22 cellular contexts compared by ENCODE assay signal in genomic region chr11:107707128-107707760, GRCh38. TPM values are rescaled to one million over a fixed set of nuclear protein-coding genes. Genes with fewer than 3 reads are reported as not detected.
DNase-seq lines count a peak whose midpoint lies in the region; ATAC-seq, FAIRE-seq and TF ChIP-seq lines count a peak whose summit lies in the region.
"Had no signal": no experiment of that assay in that cellular context is flagged by ENCODE, and none has a peak within 500 bp of the region (broad histone marks: within the 10 kb centered on the region; RNA-seq: fewer than 3 reads in every experiment).

No MANE protein-coding gene starts in this region.

- peaks cover 3% of the 10 kb centered on the region for H3K27me3 Mint-ChIP-seq in GM23338 (ENCODE audit: insufficient read depth, low read depth, poor library complexity)

- no peak for DNase-seq in GM23338 (ENCODE audit: low spot score)
- peak; percentile 88 for DNase-seq in RCC 7860 (ENCODE audit: low spot score)
- peak; percentile 72 for DNase-seq in kidney glomerular epithelial cell (lab: John Stamatoyannopoulos, UW)
- peak; percentile 96 for DNase-seq in renal cortical epithelial cell (ENCODE audit: low read depth)
- DNase-seq in stimulated activated naive CD8-positive, alpha-beta T cell treated with anti-CD3 and anti-CD28 coated beads, Interleukin-15, Interleukin-2, amounts not matched to agents 100 U/mL and 50 U/mL, for 24 hours = no peak
- DNase-seq in coronary artery (ENCODE audit: low spot score) = no peak
- DNase-seq: CD4-positive, alpha-beta memory T cell; DMS153; GDM1; Karpas-422; NCI-H1417 treated with DMSO at 0.1 percent for 48 hours; NCI-H187 treated with DMSO at 0.1 percent for 48 hours; NCI-H2227 treated with DMSO at 0.1 percent for 48 hours; NCI-H524; RPMI8226; SIG-M5 had no signal

- no peaks in the 10 kb centered on the region for H3K9me3 Mint-ChIP-seq in GM23338
- H3K9me3 Mint-ChIP-seq: CD4-positive, alpha-beta memory T cell; IgD-negative memory B cell had no signal

- no peaks in the 10 kb centered on the region for H3F3A ChIP-seq in GM23338 (replicated peaks; ENCODE audit: low read depth)

- no peak overlapping the region for H3K27ac Mint-ChIP-seq in GM23338
- H3K27ac Mint-ChIP-seq: CD4-positive, alpha-beta memory T cell; IgD-negative memory B cell had no signal

- ATAC-seq in GM23338 (no peak), GM18873 (IDR thresholded peaks at IDR 0.05; ENCODE audit: low FRiP score, unreplicated experiment) (no peak)
- ATAC-seq in stimulated activated naive CD8-positive, alpha-beta T cell treated with anti-CD3 and anti-CD28 coated beads, Interleukin-15, Interleukin-2, amounts not matched to agents 100 U/mL and 50 U/mL, for 24 hours = no peak

- no peaks in the 10 kb centered on the region for H3K36me3 ChIP-seq in GM23338 (ENCODE audit: insufficient read depth)
- H3K36me3 ChIP-seq: BLaER1 had no signal

- TF ChIP-seq CTCF in GM23338 (conservative IDR thresholded peaks at IDR 0.05; ENCODE audit: low read depth in 2 of 2) (no peak), coronary artery (IDR thresholded peaks at IDR 0.05) (no peak)

- H3K4me1 ChIP-seq in GM23338 (ENCODE audit: insufficient read depth) = peaks cover 19% of the 10 kb centered on the region
- H3K4me1 ChIP-seq: BLaER1 had no signal

- peaks cover 15% of the 10 kb centered on the region for H3K27me3 ChIP-seq in GM23338 (ENCODE audit: insufficient read depth)
- H3K27me3 ChIP-seq: BLaER1 had no signal

- no peaks in the 10 kb centered on the region for H3K9me2 ChIP-seq in GM23338 (ENCODE audit: insufficient read depth)

- H3K79me2 ChIP-seq in GM23338 (replicated peaks; ENCODE audit: insufficient read depth) = no peaks in the 10 kb centered on the region

- H3K27ac ChIP-seq in GM23338 (ENCODE audit: low read depth) = no peak overlapping the region
- no peak overlapping the region for H3K27ac ChIP-seq in coronary artery
- H3K27ac ChIP-seq: BLaER1 had no signal

- peak; percentile 98 for FAIRE-seq in RCC 7860 (lab: Jason Lieb, UNC)
- FAIRE-seq: A204.1, GM19239 had no signal

- H3K4me3 ChIP-seq in GM23338 (no peak overlapping the region), coronary artery (no peak overlapping the region)
- H3K4me3 ChIP-seq: BLaER1 had no signal

- H4K20me1 ChIP-seq in GM23338 (replicated peaks; ENCODE audit: insufficient read depth) = no peaks in the 10 kb centered on the region
- H4K20me1 ChIP-seq: BLaER1 had no signal

- H3K36me3 Mint-ChIP-seq in GM23338 (ENCODE audit: low read depth) = no peaks in the 10 kb centered on the region
- H3K36me3 Mint-ChIP-seq: CD4-positive, alpha-beta memory T cell; IgD-negative memory B cell had no signal

- H3K4me3 Mint-ChIP-seq in GM23338 = no peak overlapping the region
- H3K4me3 Mint-ChIP-seq: CD4-positive, alpha-beta memory T cell; IgD-negative memory B cell had no signal

- H3K4me1 Mint-ChIP-seq in GM23338 = peaks cover 13% of the 10 kb centered on the region
- H3K4me1 Mint-ChIP-seq: CD4-positive, alpha-beta memory T cell; IgD-negative memory B cell had no signal

- no peak overlapping the region for H2AFZ ChIP-seq in GM23338

- peak overlapping the region; percentile 31; the same call in 1 of the 2 replicates for H3K4me2 ChIP-seq in GM23338
- H3K4me2 ChIP-seq: BLaER1 had no signal

TF ChIP-seq in GM23338, 12 proteins besides CTCF, POLR2A, EP300 and RAD21 (continues in another document):
- TF ChIP-seq EZH2 (IDR thresholded peaks at IDR 0.05; ENCODE audit: low read depth, unreplicated experiment) (no peak), ZNF114 (CRISPR knock-in tag; IDR thresholded peaks at IDR 0.05) (no peak), EZH2phosphoT487 (IDR thresholded peaks at IDR 0.05; ENCODE audit: unreplicated experiment) (no peak), JUNB (IDR thresholded peaks at IDR 0.05; ENCODE audit: unreplicated experiment) (no peak), NANOG (IDR thresholded peaks at IDR 0.05; ENCODE audit: borderline replicate concordance) (no peak), ZNF331 (CRISPR knock-in tag; IDR thresholded peaks at IDR 0.05; ENCODE audit: low read depth) (no peak), ETS1 (IDR thresholded peaks at IDR 0.05) (no peak), CREB1 (CRISPR knock-in tag; IDR thresholded peaks at IDR 0.05; ENCODE audit: low read depth) (no peak)
- TF ChIP-seq, protein P1, sequence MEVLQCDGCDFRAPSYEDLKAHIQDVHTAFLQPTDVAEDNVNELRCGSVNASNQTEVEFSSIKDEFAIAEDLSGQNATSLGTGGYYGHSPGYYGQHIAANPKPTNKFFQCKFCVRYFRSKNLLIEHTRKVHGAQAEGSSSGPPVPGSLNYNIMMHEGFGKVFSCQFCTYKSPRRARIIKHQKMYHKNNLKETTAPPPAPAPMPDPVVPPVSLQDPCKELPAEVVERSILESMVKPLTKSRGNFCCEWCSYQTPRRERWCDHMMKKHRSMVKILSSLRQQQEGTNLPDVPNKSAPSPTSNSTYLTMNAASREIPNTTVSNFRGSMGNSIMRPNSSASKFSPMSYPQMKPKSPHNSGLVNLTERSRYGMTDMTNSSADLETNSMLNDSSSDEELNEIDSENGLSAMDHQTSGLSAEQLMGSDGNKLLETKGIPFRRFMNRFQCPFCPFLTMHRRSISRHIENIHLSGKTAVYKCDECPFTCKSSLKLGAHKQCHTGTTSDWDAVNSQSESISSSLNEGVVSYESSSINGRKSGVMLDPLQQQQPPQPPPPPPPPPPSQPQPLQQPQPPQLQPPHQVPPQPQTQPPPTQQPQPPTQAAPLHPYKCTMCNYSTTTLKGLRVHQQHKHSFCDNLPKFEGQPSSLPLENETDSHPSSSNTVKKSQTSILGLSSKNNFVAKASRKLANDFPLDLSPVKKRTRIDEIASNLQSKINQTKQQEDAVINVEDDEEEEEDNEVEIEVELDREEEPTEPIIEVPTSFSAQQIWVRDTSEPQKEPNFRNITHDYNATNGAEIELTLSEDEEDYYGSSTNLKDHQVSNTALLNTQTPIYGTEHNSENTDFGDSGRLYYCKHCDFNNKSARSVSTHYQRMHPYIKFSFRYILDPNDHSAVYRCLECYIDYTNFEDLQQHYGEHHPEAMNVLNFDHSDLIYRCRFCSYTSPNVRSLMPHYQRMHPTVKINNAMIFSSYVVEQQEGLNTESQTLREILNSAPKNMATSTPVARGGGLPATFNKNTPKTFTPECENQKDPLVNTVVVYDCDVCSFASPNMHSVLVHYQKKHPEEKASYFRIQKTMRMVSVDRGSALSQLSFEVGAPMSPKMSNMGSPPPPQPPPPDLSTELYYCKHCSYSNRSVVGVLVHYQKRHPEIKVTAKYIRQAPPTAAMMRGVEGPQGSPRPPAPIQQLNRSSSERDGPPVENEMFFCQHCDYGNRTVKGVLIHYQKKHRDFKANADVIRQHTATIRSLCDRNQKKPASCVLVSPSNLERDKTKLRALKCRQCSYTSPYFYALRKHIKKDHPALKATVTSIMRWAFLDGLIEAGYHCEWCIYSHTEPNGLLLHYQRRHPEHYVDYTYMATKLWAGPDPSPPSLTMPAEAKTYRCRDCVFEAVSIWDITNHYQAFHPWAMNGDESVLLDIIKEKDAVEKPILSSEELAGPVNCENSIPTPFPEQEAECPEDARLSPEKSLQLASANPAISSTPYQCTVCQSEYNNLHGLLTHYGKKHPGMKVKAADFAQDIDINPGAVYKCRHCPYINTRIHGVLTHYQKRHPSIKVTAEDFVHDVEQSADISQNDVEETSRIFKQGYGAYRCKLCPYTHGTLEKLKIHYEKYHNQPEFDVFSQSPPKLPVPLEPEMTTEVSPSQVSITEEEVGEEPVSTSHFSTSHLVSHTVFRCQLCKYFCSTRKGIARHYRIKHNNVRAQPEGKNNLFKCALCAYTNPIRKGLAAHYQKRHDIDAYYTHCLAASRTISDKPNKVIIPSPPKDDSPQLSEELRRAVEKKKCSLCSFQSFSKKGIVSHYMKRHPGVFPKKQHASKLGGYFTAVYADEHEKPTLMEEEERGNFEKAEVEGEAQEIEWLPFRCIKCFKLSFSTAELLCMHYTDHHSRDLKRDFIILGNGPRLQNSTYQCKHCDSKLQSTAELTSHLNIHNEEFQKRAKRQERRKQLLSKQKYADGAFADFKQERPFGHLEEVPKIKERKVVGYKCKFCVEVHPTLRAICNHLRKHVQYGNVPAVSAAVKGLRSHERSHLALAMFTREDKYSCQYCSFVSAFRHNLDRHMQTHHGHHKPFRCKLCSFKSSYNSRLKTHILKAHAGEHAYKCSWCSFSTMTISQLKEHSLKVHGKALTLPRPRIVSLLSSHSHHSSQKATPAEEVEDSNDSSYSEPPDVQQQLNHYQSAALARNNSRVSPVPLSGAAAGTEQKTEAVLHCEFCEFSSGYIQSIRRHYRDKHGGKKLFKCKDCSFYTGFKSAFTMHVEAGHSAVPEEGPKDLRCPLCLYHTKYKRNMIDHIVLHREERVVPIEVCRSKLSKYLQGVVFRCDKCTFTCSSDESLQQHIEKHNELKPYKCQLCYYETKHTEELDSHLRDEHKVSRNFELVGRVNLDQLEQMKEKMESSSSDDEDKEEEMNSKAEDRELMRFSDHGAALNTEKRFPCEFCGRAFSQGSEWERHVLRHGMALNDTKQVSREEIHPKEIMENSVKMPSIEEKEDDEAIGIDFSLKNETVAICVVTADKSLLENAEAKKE (CRISPR knock-in tag; IDR thresholded peaks at IDR 0.05) = no peak

RNA-seq across cellular contexts. Expression of gene SLN, which starts 4.6 kb away (rescaled TPM):
- total RNA-seq in GM23338 (2014; rRNA removed; shearing (Covaris generic)) = not detected in 2 replicates
- not detected in 2 replicates for polyA plus RNA-seq in GM23338 (2016; fragmentation: Nextera tagmentation; extraction: Ambion mirVana)
- 2.4 and 12.9 TPM in 2 replicates for total RNA-seq in renal cortical epithelial cell
- total RNA-seq: CD4-positive, alpha-beta memory T cell; MCF 10A had no signal
- polyA plus RNA-seq: CD4-positive, alpha-beta memory T cell; IgD-negative memory B cell had no signal

Comparison
In these comparisons a context has a peak if more than half of its experiments do, and no peak if none do; other contexts are left out.
1. DNase-seq: peak in RCC 7860 (single experiment), kidney glomerular epithelial cell (single experiment) and renal cortical epithelial cell (single experiment); none in GM23338 (single experiment), stimulated activated naive CD8-positive, alpha-beta T cell treated with anti-CD3 and anti-CD28 coated beads, Interleukin-15, Interleukin-2, amounts not matched to agents 100 U/mL and 50 U/mL, for 24 hours (single experiment) and coronary artery (single experiment).